In the genomic region with DNA sequence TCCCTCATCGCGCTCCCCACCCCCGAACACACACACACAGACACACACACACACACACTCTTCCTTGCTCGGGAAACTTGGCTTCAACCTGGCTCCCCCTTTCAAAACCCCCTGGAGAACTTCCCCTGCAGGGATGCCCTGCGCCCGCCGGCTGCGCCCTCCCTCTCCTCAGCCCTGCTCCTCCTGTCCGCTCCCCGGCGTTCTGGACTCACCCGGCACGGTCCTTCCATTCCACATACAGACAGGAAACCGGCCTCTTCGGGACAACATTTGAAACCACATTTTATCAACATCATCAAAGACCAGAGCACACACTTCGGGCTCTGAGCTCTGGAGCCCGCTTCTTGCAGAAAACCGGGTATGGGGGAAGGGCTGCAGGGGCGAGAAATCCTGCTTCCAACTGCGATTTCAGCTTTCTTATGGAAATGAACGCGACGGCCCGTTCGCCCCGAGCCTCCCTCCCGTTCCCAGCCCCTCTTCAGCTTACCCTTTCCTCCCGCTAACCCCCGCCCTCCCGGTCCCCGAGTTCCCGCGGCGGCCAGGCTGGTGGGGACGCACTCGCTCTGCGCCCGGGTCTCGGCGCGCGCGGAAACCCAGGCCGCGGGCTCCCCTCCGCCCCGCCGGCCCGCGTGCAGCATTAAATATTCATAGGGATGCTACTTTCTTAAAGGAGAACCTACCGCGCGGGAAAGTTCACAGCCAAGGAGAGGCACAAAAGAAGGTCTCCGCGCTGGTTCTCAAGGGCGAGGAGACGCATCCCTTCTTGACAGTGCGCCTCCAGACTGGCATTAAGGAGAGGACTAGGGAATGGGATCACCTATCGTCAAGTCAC, we compare ENCODE assay signal across 9 cellular contexts. TPM values are rescaled to one million over a fixed set of nuclear protein-coding genes. Genes with fewer than 3 reads are reported as not detected.
A peak's percentile ranks its signal among the peaks of the same experiment; 100 is the strongest.
DNase-seq lines count a peak whose midpoint lies in the region; ATAC-seq, FAIRE-seq and TF ChIP-seq lines count a peak whose summit lies in the region.
"Had no signal": no experiment of that assay in that cellular context is flagged by ENCODE, and none has a peak within 500 bp of the region (broad histone marks: within the 10 kb centered on the region; RNA-seq: fewer than 3 reads in every experiment).

No MANE protein-coding gene starts in this region.

- peaks cover 78% of the 10 kb centered on the region for H3K27me3 Mint-ChIP-seq in activated CD4-positive, alpha-beta T cell treated with anti-CD3 and anti-CD28 coated beads, Interleukin-2, amount 10 ng/mL, durations not matched to agents 24 days and 14 days
- peaks cover 90% of the 10 kb centered on the region for H3K27me3 Mint-ChIP-seq in activated naive CD8-positive, alpha-beta T cell treated with anti-CD3 and anti-CD28 coated beads, Interleukin-2, amount 10 ng/mL, durations not matched to agents 7 days and 5 days

- H3K9ac ChIP-seq in HepG2 (ENCODE audit: insufficient read depth, low read depth, low read length) (no peak overlapping the region), stomach smooth muscle (ENCODE audit: low read length in 2 of 2) (peak overlapping the region in 1 of 2 donors; percentile 19)

- peaks cover 8% of the 10 kb centered on the region for H3K4me1 Mint-ChIP-seq in activated CD4-positive, alpha-beta T cell treated with anti-CD3 and anti-CD28 coated beads, Interleukin-2, amount 10 ng/mL, durations not matched to agents 24 days and 14 days
- peaks cover 7% of the 10 kb centered on the region for H3K4me1 Mint-ChIP-seq in activated naive CD8-positive, alpha-beta T cell treated with anti-CD3 and anti-CD28 coated beads, Interleukin-2, amount 10 ng/mL, durations not matched to agents 7 days and 5 days

- H3K27ac ChIP-seq in HepG2 (ENCODE audit: extremely low read length, insufficient read depth, low read length) (no peak overlapping the region), stomach smooth muscle (ENCODE audit: low read length) (no peak overlapping the region)

- intact Hi-C loops in activated CD4-positive, alpha-beta T cell treated with anti-CD3 and anti-CD28 coated beads, Interleukin-2, amount 10 ng/mL, durations not matched to agents 24 days and 14 days (cut with micrococcal nuclease), result loop anchor here (2.0 kb wide), 1 partner anchor 19 kb away; no protein-coding TSS in a partner anchor
- intact Hi-C loops in HepG2 (cut with micrococcal nuclease; ENCODE audit: unreplicated experiment), result no loop called here

- no peak for FAIRE-seq in HepG2 (lab: Jason Lieb, UNC)

- H3K4me3 ChIP-seq in HepG2 (replicated peaks in 1 of 3; ENCODE audit: insufficient read depth in 1 of 3, low read depth in 2 of 3, low read length in 3 of 3) (0 out of 6 replicates have a peak overlapping the region, but pooled peaks of 1 of the 3 experiments have one; percentile 70), stomach smooth muscle (ENCODE audit: low read length in 2 of 2) (peak overlapping the region; percentile 66 to 74)

- no peak for TF ChIP-seq RAD21 in HepG2 (CRISPR knock-in tag; IDR thresholded peaks at IDR 0.05)

- no peak for TF ChIP-seq EP300 in HepG2 (IDR thresholded peaks at IDR 0.05; ENCODE audit: low read depth in 2 of 2, low read length in 2 of 2)
- no peak for TF ChIP-seq EP300 in HepG2 (CRISPR knock-in tag; IDR thresholded peaks at IDR 0.05; ENCODE audit: borderline replicate concordance)

- no peaks in the 10 kb centered on the region for H4K20me1 ChIP-seq in HepG2 (ENCODE audit: insufficient read depth, low read length)

- POLR2A ChIA-PET in activated naive CD8-positive, alpha-beta T cell treated with anti-CD3 and anti-CD28 coated beads, Interleukin-2, amount 10 ng/mL, durations not matched to agents 7 days and 5 days (lab: Charles Lee), result no interaction called here
- POLR2A ChIA-PET in HepG2 (lab: Yijun Ruan, JAX), result no interaction called here

- no peaks in the 10 kb centered on the region for H3K79me2 ChIP-seq in HepG2 (ENCODE audit: insufficient read depth, low read length)

- H3K27me3 ChIP-seq in HepG2 (ENCODE audit: control insufficient read depth in 1 of 2, insufficient read depth in 2 of 2, low read length in 2 of 2), result peaks cover 13 to 68% of the 10 kb centered on the region in 2 experiments
- peaks cover 39 to 53% of the 10 kb centered on the region in 2 donors for H3K27me3 ChIP-seq in stomach smooth muscle (ENCODE audit: control insufficient read depth in 1 of 2, insufficient read depth in 2 of 2, low read length in 2 of 2)

- H3K36me3 Mint-ChIP-seq in activated CD4-positive, alpha-beta T cell treated with anti-CD3 and anti-CD28 coated beads, Interleukin-2, amount 10 ng/mL, durations not matched to agents 24 days and 14 days (ENCODE audit: low read depth), result no peaks in the 10 kb centered on the region
- H3K36me3 Mint-ChIP-seq in activated naive CD8-positive, alpha-beta T cell treated with anti-CD3 and anti-CD28 coated beads, Interleukin-2, amount 10 ng/mL, durations not matched to agents 7 days and 5 days, result no peaks in the 10 kb centered on the region
- H3K36me3 Mint-ChIP-seq: CD4-positive, CD25-positive, alpha-beta regulatory T cell had no signal

- peaks cover 7% of the 10 kb centered on the region; the same call in 1 of the 2 replicates for H3K4me1 ChIP-seq in HepG2 (ENCODE audit: insufficient read depth, low read length)
- H3K4me1 ChIP-seq in stomach smooth muscle (ENCODE audit: control insufficient read depth, insufficient read depth, low read length), result peaks cover 25% of the 10 kb centered on the region

- H3K27ac Mint-ChIP-seq in activated CD4-positive, alpha-beta T cell treated with anti-CD3 and anti-CD28 coated beads, Interleukin-2, amount 10 ng/mL, durations not matched to agents 24 days and 14 days, result no peak overlapping the region
- H3K27ac Mint-ChIP-seq in activated naive CD8-positive, alpha-beta T cell treated with anti-CD3 and anti-CD28 coated beads, Interleukin-2, amount 10 ng/mL, durations not matched to agents 7 days and 5 days, result no peak overlapping the region
- H3K27ac Mint-ChIP-seq: CD4-positive, CD25-positive, alpha-beta regulatory T cell had no signal

- no peak for TF ChIP-seq CTCF in HepG2 (CRISPR knock-in tag; IDR thresholded peaks at IDR 0.05)

- in situ Hi-C loops in HepG2 (cut with HindIII; ENCODE audit: extremely low pct_ligation_motif_present, low pct_unique_long_range_greater_than_20kb), result no loop called here

- DNase-seq in activated CD4-positive, alpha-beta T cell treated with anti-CD3 and anti-CD28 coated beads, Interleukin-2, amount 10 ng/mL, durations not matched to agents 24 days and 14 days, result no peak
- DNase-seq in activated CD4-positive, alpha-beta T cell treated with anti-CD3 and anti-CD28 coated beads, Interleukin-2, amount 50 U/mL, for 1 hour, result no peak
- DNase-seq in activated naive CD8-positive, alpha-beta T cell treated with anti-CD3 and anti-CD28 coated beads, Interleukin-2, amount 10 ng/mL, durations not matched to agents 7 days and 5 days, result no peak
- DNase-seq in HepG2 (ENCODE audit: low spot score) (no peak), COLO829 (ENCODE audit: low spot score) (no peak), RKO (ENCODE audit: low spot score) (no peak)
- DNase-seq: CD4-positive, CD25-positive, alpha-beta regulatory T cell had no signal

- no TSS peak for BruUV-seq in HepG2 (replicated peaks; lab: Mats Ljungman, UMichigan)

- H3K9me3 Mint-ChIP-seq in activated CD4-positive, alpha-beta T cell treated with anti-CD3 and anti-CD28 coated beads, Interleukin-2, amount 10 ng/mL, durations not matched to agents 24 days and 14 days, result no peaks in the 10 kb centered on the region
- no peaks in the 10 kb centered on the region for H3K9me3 Mint-ChIP-seq in activated naive CD8-positive, alpha-beta T cell treated with anti-CD3 and anti-CD28 coated beads, Interleukin-2, amount 10 ng/mL, durations not matched to agents 7 days and 5 days

- H2AFZ ChIP-seq in HepG2 (ENCODE audit: low read length), result no peak overlapping the region

- ATAC-seq in activated naive CD8-positive, alpha-beta T cell treated with anti-CD3 and anti-CD28 coated beads, Interleukin-2, amount 10 ng/mL, durations not matched to agents 7 days and 5 days (ENCODE audit: low read depth), result no peak
- ATAC-seq in HepG2, result no peak
- no peak for ATAC-seq in GM21723 (IDR thresholded peaks at IDR 0.05; ENCODE audit: unreplicated experiment)

- CTCF ChIA-PET in HepG2 (lab: Yijun Ruan, JAX; ENCODE audit: low intra/inter-chr PET ratio, low total read pairs), result interaction anchor here (2.1 kb wide), 1 partner anchor 913 kb away, joined by 11 read pairs; no protein-coding TSS in a partner anchor

- H3K9me3 ChIP-seq in HepG2 (ENCODE audit: low read length), result no peaks in the 10 kb centered on the region
- no peaks in the 10 kb centered on the region for H3K9me3 ChIP-seq in stomach smooth muscle (ENCODE audit: control insufficient read depth in 2 of 2, low read length in 2 of 2)

- no peaks in the 10 kb centered on the region for H3K36me3 ChIP-seq in HepG2 (replicated peaks in 1 of 2; ENCODE audit: control insufficient read depth in 1 of 2, insufficient read depth in 2 of 2, low read length in 2 of 2)
- no peaks in the 10 kb centered on the region for H3K36me3 ChIP-seq in stomach smooth muscle (ENCODE audit: control insufficient read depth in 2 of 2, insufficient read depth in 2 of 2, low read length in 2 of 2)

- H3K4me3 Mint-ChIP-seq in activated CD4-positive, alpha-beta T cell treated with anti-CD3 and anti-CD28 coated beads, Interleukin-2, amount 10 ng/mL, durations not matched to agents 24 days and 14 days, result peak overlapping the region; percentile 69
- H3K4me3 Mint-ChIP-seq in activated naive CD8-positive, alpha-beta T cell treated with anti-CD3 and anti-CD28 coated beads, Interleukin-2, amount 10 ng/mL, durations not matched to agents 7 days and 5 days, result peak overlapping the region; percentile 67

- no peak for TF ChIP-seq POLR2A in HepG2 (IDR thresholded peaks at IDR 0.05; ENCODE audit: insufficient read depth in 1 of 2, low read depth in 2 of 2, low read length in 2 of 2)

- H3K4me2 ChIP-seq in HepG2 (ENCODE audit: low read depth, low read length), result peak overlapping the region; percentile 78; the same call in 1 of the 2 replicates

- WGBS in HepG2 (ENCODE audit: low lambda C conversion rate), result 29% methylated on average over 57 of the region's 59 CpGs

RNA-seq across cellular contexts. Expression of a gene that starts 18.3 kb away (rescaled TPM):
- total RNA-seq in activated CD4-positive, alpha-beta T cell treated with anti-CD3 and anti-CD28 coated beads, Interleukin-2, amount 10 ng/mL, durations not matched to agents 24 days and 14 days, result not detected in 2 replicates
- not detected for total RNA-seq in activated naive CD8-positive, alpha-beta T cell treated with anti-CD3 and anti-CD28 coated beads, Interleukin-2, amount 10 ng/mL, durations not matched to agents 7 days and 5 days
- not detected in 2 replicates for total RNA-seq in HepG2 (2016; rRNA removed; fragmentation: Illumina TruSeq; extraction: Trizol)
- not detected in 2 replicates for total RNA-seq in HepG2 (2016; cell fraction: cytosol; rRNA removed; fragmentation: Illumina TruSeq; extraction: Trizol; ENCODE audit: low read depth)
- total RNA-seq in HepG2 (2016; cell fraction: insoluble cytoplasmic fraction; rRNA removed; fragmentation: Illumina TruSeq; extraction: Trizol), result not detected in 2 replicates
- total RNA-seq in HepG2 (2016; cell fraction: membrane; rRNA removed; fragmentation: Illumina TruSeq; extraction: Trizol), result not detected in 2 replicates
- total RNA-seq in HepG2 (2016; cell fraction: nucleus; rRNA removed; fragmentation: Illumina TruSeq; extraction: Trizol), result not detected in 2 replicates
- not detected in 2 replicates for polyA plus RNA-seq in HepG2 (2011; rRNA removed)
- not detected in 2 replicates for polyA plus RNA-seq in HepG2 (2011; cell fraction: cytosol; rRNA removed)
- polyA plus RNA-seq in HepG2 (2011; cell fraction: nucleus; rRNA removed), result not detected in 2 replicates
- polyA plus RNA-seq in HepG2 (2012), result not detected in 2 replicates
- not detected in 2 replicates for polyA plus RNA-seq in HepG2 (2016; cell fraction: cytosol; fragmentation: Illumina TruSeq; extraction: Trizol; ENCODE audit: low read depth)
- polyA plus RNA-seq in HepG2 (2016; cell fraction: insoluble cytoplasmic fraction; fragmentation: Illumina TruSeq; extraction: Trizol; ENCODE audit: low read depth), result not detected in 2 replicates
- not detected in 2 replicates for polyA plus RNA-seq in HepG2 (2016; cell fraction: membrane; fragmentation: Illumina TruSeq; extraction: Trizol; ENCODE audit: low read depth)
- not detected in 2 replicates for polyA plus RNA-seq in HepG2 (2016; cell fraction: nucleus; fragmentation: Illumina TruSeq; extraction: Trizol; ENCODE audit: insufficient read depth, low read depth)
- polyA minus RNA-seq in HepG2 (2011; rRNA and poly(A)+ RNA removed; ENCODE audit: low replicate concordance), result not detected in 2 replicates
- polyA minus RNA-seq in HepG2 (2011; cell fraction: cytosol; rRNA and poly(A)+ RNA removed), result not detected in 2 replicates
- not detected in 2 replicates for polyA minus RNA-seq in HepG2 (2011; cell fraction: nucleus; rRNA and poly(A)+ RNA removed)
- total RNA-seq: CD4-positive, CD25-positive, alpha-beta regulatory T cell had no signal
- polyA plus RNA-seq: CD4-positive, CD25-positive, alpha-beta regulatory T cell had no signal
